Comparison of ENCODE assay signal across 39 cellular contexts in genomic region chr2:148455791-148456190, GRCh38.
"Had no signal": no experiment of that assay in that cellular context is flagged by ENCODE, and none has a peak within 500 bp of the region (broad histone marks: within the 10 kb centered on the region; RNA-seq: fewer than 3 reads in every experiment).

No MANE protein-coding gene starts in this region.

- H3K27ac Mint-ChIP-seq: activated B cell treated with CpG ODN at 0.5 μM for 24 hours; activated CD4-positive, alpha-beta memory T cell treated with anti-CD3 and anti-CD28 coated beads for 36 hours; activated naive CD4-positive, alpha-beta T cell treated with anti-CD3 and anti-CD28 coated beads for 36 hours; activated naive CD8-positive, alpha-beta T cell; activated T-helper 1 cell treated with anti-CD3 and anti-CD28 coated beads, Interleukin-12 subunit alpha, Interleukin-12 subunit beta, Interleukin-2, Interleukin-4 antibody, amounts not matched to agents 30 ng/mL and 10 ng/mL and 1 ng/mL, durations not matched to agents 14 hours and 24 hours and 36 hours; brain; T-helper 1 cell treated with Interleukin-12 subunit alpha and Interleukin-12 subunit beta and Interleukin-4 antibody, amounts not matched to agents 30 μg/mL and 1 μg/mL, for 36 hours had no signal

- H3K27me3 Mint-ChIP-seq: activated B cell treated with CpG ODN at 0.5 μM for 24 hours; activated CD4-positive, alpha-beta memory T cell treated with anti-CD3 and anti-CD28 coated beads for 36 hours; activated naive CD8-positive, alpha-beta T cell had no signal

- H3K9me3 Mint-ChIP-seq: activated B cell treated with CpG ODN at 0.5 μM for 24 hours; activated CD4-positive, alpha-beta memory T cell treated with anti-CD3 and anti-CD28 coated beads for 36 hours; activated naive CD4-positive, alpha-beta T cell treated with anti-CD3 and anti-CD28 coated beads for 36 hours; activated T-cell treated with anti-CD3 and anti-CD28 coated beads, Interleukin-2, amount 50 U/mL, for 4 hours; activated T-helper 1 cell treated with anti-CD3 and anti-CD28 coated beads, Interleukin-12 subunit alpha, Interleukin-12 subunit beta, Interleukin-2, Interleukin-4 antibody, amounts not matched to agents 30 ng/mL and 10 ng/mL and 1 ng/mL, durations not matched to agents 14 hours and 24 hours and 36 hours; brain; T-helper 1 cell treated with Interleukin-12 subunit alpha and Interleukin-12 subunit beta and Interleukin-4 antibody, amounts not matched to agents 30 μg/mL and 1 μg/mL, for 36 hours had no signal

- H3K9ac ChIP-seq: SK-N-SH had no signal

- H3K36me3 Mint-ChIP-seq: activated CD4-positive, alpha-beta memory T cell treated with anti-CD3 and anti-CD28 coated beads for 36 hours; brain had no signal

- DNase-seq: activated B cell treated with CpG ODN at 0.5 μM for 24 hours; activated CD4-positive, alpha-beta memory T cell treated with anti-CD3 and anti-CD28 coated beads for 36 hours; activated CD4-positive, alpha-beta T cell treated with anti-CD3 and anti-CD28 coated beads for 4 hours; activated CD4-positive, alpha-beta T cell treated with anti-CD3 and anti-CD28 coated beads, Interleukin-2, amount 50 U/mL, for 1 hour; activated CD4-positive, CD25-positive, alpha-beta regulatory T cell treated with anti-CD3 and anti-CD28 coated beads, Interleukin-2, amount 50 U/mL, for 72 hours; activated CD8-positive, alpha-beta memory T cell treated with anti-CD3 and anti-CD28 coated beads, Interleukin-2, amount 50 U/mL, for 4 hours; activated gamma-delta T cell treated with Interleukin-2 at 50 U/mL for 16 hours; activated naive CD4-positive, alpha-beta T cell treated with anti-CD3 and anti-CD28 coated beads for 36 hours; activated T-cell treated with anti-CD3 and anti-CD28 coated beads for 4 hours; activated T-cell treated with anti-CD3 and anti-CD28 coated beads, Interleukin-2, amount 50 U/mL, for 4 hours; amygdala; caudate nucleus; Karpas-422; KBM-7; MM.1S; MV-4-11; NCI-H1092; NCI-H1436 treated with DMSO at 0.1 percent for 48 hours; NCI-H1694 treated with DMSO at 0.1 percent for 48 hours; NCI-H2029 treated with DMSO at 0.1 percent for 48 hours; NCI-H2107; NCI-H2171; NCI-H510A; NCI-H526; NCI-H748 treated with DMSO at 0.1 percent for 48 hours; NK-92 treated with Interleukin-12 subunit alpha and Interleukin-12 subunit beta, amount 100 ng/mL, for 24 hours; PC-3; Peyer's patch; RPMI8226; SHP77 treated with DMSO at 0.1 percent for 48 hours; SK-N-SH had no signal

- FAIRE-seq: bronchial epithelial cell had no signal

- H3K4me3 ChIP-seq: ascending aorta, Peyer's patch, SJSA1 had no signal

- H3K9me3 ChIP-seq: ascending aorta, Peyer's patch, SJSA1, SK-N-SH had no signal

- H3K27me3 ChIP-seq: ascending aorta, Peyer's patch, SJSA1 had no signal

- H3K4me1 Mint-ChIP-seq: activated B cell treated with CpG ODN at 0.5 μM for 24 hours had no signal

- H3K4me1 ChIP-seq: Peyer's patch had no signal

- ATAC-seq: activated T-cell treated with anti-CD3 and anti-CD28 coated beads, Interleukin-2, amount 50 U/mL, for 4 hours; PC-3 had no signal

- H3K27ac ChIP-seq: ascending aorta, Peyer's patch, SJSA1, VCaP had no signal

- H3K4me2 ChIP-seq: SK-N-SH had no signal

- H3K36me3 ChIP-seq: ascending aorta, Peyer's patch, SJSA1 had no signal

- H3K4me3 Mint-ChIP-seq: activated B cell treated with CpG ODN at 0.5 μM for 24 hours; activated CD4-positive, alpha-beta memory T cell treated with anti-CD3 and anti-CD28 coated beads for 36 hours; activated naive CD4-positive, alpha-beta T cell treated with anti-CD3 and anti-CD28 coated beads for 36 hours; activated naive CD8-positive, alpha-beta T cell; activated T-cell treated with anti-CD3 and anti-CD28 coated beads, Interleukin-2, amount 50 U/mL, for 4 hours; activated T-helper 1 cell treated with anti-CD3 and anti-CD28 coated beads, Interleukin-12 subunit alpha, Interleukin-12 subunit beta, Interleukin-2, Interleukin-4 antibody, amounts not matched to agents 30 ng/mL and 10 ng/mL and 1 ng/mL, durations not matched to agents 14 hours and 24 hours and 36 hours; brain; T-helper 1 cell treated with Interleukin-12 subunit alpha and Interleukin-12 subunit beta and Interleukin-4 antibody, amounts not matched to agents 30 μg/mL and 1 μg/mL, for 36 hours had no signal
